In genomic region chr22:21045585-21046294, GRCh38 we compare ENCODE assay signal across 8 cellular contexts. TPM values are rescaled to one million over a fixed set of nuclear protein-coding genes. Genes with fewer than 3 reads are reported as not detected.
DNase-seq lines count a peak whose midpoint lies in the region; ATAC-seq, FAIRE-seq and TF ChIP-seq lines count a peak whose summit lies in the region.

Gene LRRC74B (plus strand): TSS chr22:21045946. CDS start chr22:21045987, 41 bp downstream.

- peaks cover 0 to 6% of the 10 kb centered on the region in 2 donors for H3K4me1 ChIP-seq in kidney (ENCODE audit: control insufficient read depth in 1 of 2, insufficient read depth in 1 of 2, low read depth in 1 of 2, low read length in 2 of 2)

- intact Hi-C loops in kidney (cut with DNase I), result no loop called here

- ATAC-seq in HG03103 (IDR thresholded peaks at IDR 0.05; ENCODE audit: low read depth, unreplicated experiment), result peak; percentile 71

- H3K9ac ChIP-seq in kidney (ENCODE audit: low read length in 2 of 2), result no peak within 1 kb of the TSS

- TF ChIP-seq CTCF in choroid plexus epithelial cell (conservative IDR thresholded peaks at IDR 0.05; ENCODE audit: low read depth, low read length) (no peak), kidney (IDR thresholded peaks at IDR 0.05; ENCODE audit: borderline replicate concordance, extremely low read depth, insufficient read depth) (no peak)

- peak within 1 kb of the TSS; percentile 50 for H3K4me3 ChIP-seq in choroid plexus epithelial cell (ENCODE audit: low read depth, low read length)
- peak within 1 kb of the TSS; percentile 51 to 59 for H3K4me3 ChIP-seq in kidney (ENCODE audit: low read length in 2 of 2)

- peak; percentile 98 for DNase-seq in GM12891 (ENCODE audit: insufficient read length, low spot score)
- DNase-seq in NCI-H226, result peak; percentile 84
- peak; percentile 58 to 60 for DNase-seq in activated CD4-positive, alpha-beta T cell treated with anti-CD3 and anti-CD28 coated beads for 24 hours (ENCODE audit: low read depth in 2 of 2)
- peak; percentile 95 for DNase-seq in choroid plexus epithelial cell (ENCODE audit: low read depth)
- peak; percentile 97 for DNase-seq in kidney
- peak; percentile 25 to 37 for DNase-seq in stimulated activated CD4-positive, alpha-beta T cell treated with anti-CD3 and anti-CD28 coated beads, Interleukin-15, amount 100 ng/mL, for 1 hour (ENCODE audit: low read depth in 1 of 2, low spot score in 1 of 2)
- DNase-seq in OCI-M2 (lab: John Stamatoyannopoulos, UW; ENCODE audit: unreplicated experiment), result no peak

- TF ChIP-seq POLR2A in GM12891 (IDR thresholded peaks at IDR 0.05; ENCODE audit: low read depth, low read length), result no peak

- FAIRE-seq in GM12891 (lab: Jason Lieb, UNC) (peak; percentile 96), kidney (lab: Jason Lieb, UNC) (no peak)

- no peak within 1 kb of the TSS for H3K27ac ChIP-seq in kidney (ENCODE audit: low read depth in 2 of 2, low read length in 2 of 2)

- no peaks in the 10 kb centered on the region for H3K9me3 ChIP-seq in kidney (ENCODE audit: control insufficient read depth in 1 of 2, low read length in 2 of 2)

- H3K36me3 ChIP-seq in kidney (ENCODE audit: control insufficient read depth in 1 of 2, insufficient read depth in 2 of 2, low read length in 2 of 2), result no peaks in the 10 kb centered on the region

TF ChIP-seq in GM12891, 5 proteins besides CTCF, POLR2A, EP300 and RAD21:
- TF ChIP-seq PAX5 (IDR thresholded peaks at IDR 0.05; ENCODE audit: insufficient read depth, low read length, severe bottlenecking), result no peak
- no peak for TF ChIP-seq SPI1 (IDR thresholded peaks at IDR 0.05; ENCODE audit: low read depth, low read length)
- TF ChIP-seq POLR2AphosphoS5 (IDR thresholded peaks at IDR 0.05; ENCODE audit: low read depth, low read length), result no peak
- no peak for TF ChIP-seq POU2F2 (IDR thresholded peaks at IDR 0.05; ENCODE audit: low read depth, low read length)
- no peak for TF ChIP-seq TAF1 (IDR thresholded peaks at IDR 0.05; ENCODE audit: low read depth, low read length)

RNA-seq across cellular contexts. Expression of gene LRRC74B, which starts in this region (rescaled TPM):
- not detected for polyA plus RNA-seq in GM12891 (2012; ENCODE audit: low read depth, missing spikeins)
- total RNA-seq in kidney, result not detected
- polyA plus RNA-seq in kidney (ENCODE audit: insufficient read depth, low read depth, low replicate concordance), result not detected

Comparison
In these comparisons a context has a peak if more than half of its experiments do, and no peak if none do; other contexts are left out.
1. Peak in DNase-seq and H3K4me3 ChIP-seq in kidney; RNA of the gene not detected or under 1 TPM.